8 cellular contexts compared by ENCODE assay signal in genomic region chr2:218959141-218959731, GRCh38.
DNase-seq lines count a peak whose midpoint lies in the region; ATAC-seq lines count a peak whose summit lies in the region.

Gene CDK5R2, plus strand, starts transcription at chr2:218959666. Its CDS starts 155 bp downstream, at chr2:218959821.

- DNase-seq in AG08395 (ENCODE audit: low spot score), result peak; percentile 98
- DNase-seq in NCI-H2171 (lab: John Stamatoyannopoulos, UW), result peak; percentile 92
- peak; percentile 28 to 44 for DNase-seq in activated CD4-positive, alpha-beta T cell treated with anti-CD3 and anti-CD28 coated beads for 4 hours
- peak; percentile 69 for DNase-seq in dedifferentiated amniotic fluid mesenchymal stem cell (ENCODE audit: extremely low spot score)
- DNase-seq in left kidney (ENCODE audit: low read depth, low spot score), result peak; percentile 95
- DNase-seq in stimulated activated CD4-positive, alpha-beta T cell treated with anti-CD3 and anti-CD28 coated beads, Interleukin-4, amount 100 ng/mL, for 24 hours, result peak; percentile 72

- ATAC-seq in GM18868 (IDR thresholded peaks at IDR 0.05; ENCODE audit: unreplicated experiment) (peak; percentile 99), HG03097 (IDR thresholded peaks at IDR 0.05; ENCODE audit: low FRiP score, unreplicated experiment) (peak; percentile 89)

Comparison
In these comparisons a context has a peak if more than half of its experiments do, and no peak if none do; other contexts are left out.
1. Peak in every context shown above with its lines: DNase-seq and ATAC-seq.
2. DNase-seq: peak in every context shown above with its lines; median percentile 98 in AG08395; 95 in left kidney; 92 in NCI-H2171; 72 in stimulated activated CD4-positive, alpha-beta T cell treated with anti-CD3 and anti-CD28 coated beads, Interleukin-4, amount 100 ng/mL, for 24 hours; 69 in dedifferentiated amniotic fluid mesenchymal stem cell; 36 in activated CD4-positive, alpha-beta T cell treated with anti-CD3 and anti-CD28 coated beads for 4 hours.